Comparison of ENCODE assay signal across 8 cellular contexts in the genomic region with DNA sequence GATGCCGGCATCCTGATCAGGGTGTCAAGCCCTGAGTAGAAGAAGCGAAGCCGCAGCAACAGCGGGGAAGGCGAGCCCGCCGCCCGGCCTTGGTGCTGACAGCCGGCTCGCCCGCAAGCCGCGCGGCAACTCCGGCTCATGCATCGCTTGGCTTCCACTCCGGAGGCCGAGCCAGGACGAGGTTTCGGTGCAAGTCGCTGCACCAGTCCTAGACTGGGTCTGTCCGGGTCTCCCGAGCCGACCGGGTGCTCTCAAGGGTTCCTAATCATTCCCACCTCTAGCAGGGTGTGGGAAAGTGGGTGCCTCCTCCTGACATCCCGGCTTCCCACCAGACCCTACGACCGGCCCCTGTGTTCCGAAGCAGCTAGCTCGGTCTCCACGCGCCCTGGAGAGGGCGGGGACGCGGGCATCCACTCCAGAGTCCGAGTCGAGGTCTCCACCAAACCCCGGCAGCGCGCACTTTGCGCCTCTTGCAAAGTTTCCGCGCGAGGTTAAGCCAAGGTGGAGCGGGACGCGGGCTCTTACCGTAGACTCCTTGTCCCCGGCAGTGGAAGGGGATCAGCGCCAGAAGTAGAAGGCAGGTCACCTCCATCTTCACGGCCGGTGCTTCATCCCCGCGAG. TPM values are rescaled to one million over a fixed set of nuclear protein-coding genes. Genes with fewer than 3 reads are reported as not detected.
DNase-seq lines count a peak whose midpoint lies in the region; ATAC-seq and TF ChIP-seq lines count a peak whose summit lies in the region.

No MANE protein-coding gene starts in this region.

- intact Hi-C loops in CD4-positive, alpha-beta T cell (cut with DNase I, micrococcal nuclease): loop anchor here in 1 of 2 experiments (5.0 kb wide), 1 partner anchor 161 kb away; no protein-coding TSS in a partner anchor

- peak in 5 of 10 experiments; percentile 8 to 38 (median 18) for DNase-seq in CD4-positive, alpha-beta T cell
- peak; percentile 42 to 46 for DNase-seq in activated T-cell treated with anti-CD3 and anti-CD28 coated beads, Interleukin-2, amount 50 U/mL, for 72 hours
- no peak for DNase-seq in progenitor cell of endocrine pancreas (ENCODE audit: low spot score, unreplicated experiment)
- DNase-seq in NCI-H2107 treated with DMSO at 0.1 percent for 48 hours (lab: John Stamatoyannopoulos, UW; ENCODE audit: unreplicated experiment): no peak
- no peak for DNase-seq in midbrain (lab: John Stamatoyannopoulos, UW)

- H3K36me3 Mint-ChIP-seq in CD4-positive, alpha-beta T cell (ENCODE audit: low read depth): no peaks in the 10 kb centered on the region
- peaks cover 0 to 5% of the 10 kb centered on the region in 2 donors for H3K36me3 Mint-ChIP-seq in activated T-cell treated with anti-CD3 and anti-CD28 coated beads, Interleukin-2, amount 50 U/mL, for 72 hours (ENCODE audit: insufficient read depth in 2 of 2)
- no peaks in the 10 kb centered on the region for H3K36me3 Mint-ChIP-seq in progenitor cell of endocrine pancreas (ENCODE audit: insufficient read depth)

- no peak for TF ChIP-seq POLR2A in gastroesophageal sphincter (IDR thresholded peaks at IDR 0.05)

- no peak for TF ChIP-seq CTCF in CD4-positive, alpha-beta T cell (IDR thresholded peaks at IDR 0.05)
- no peak for TF ChIP-seq CTCF in KMS-11 (conservative IDR thresholded peaks at IDR 0.05; ENCODE audit: low read depth, low read length)
- peak in 1 of 4 experiments; percentile 6 for TF ChIP-seq CTCF in gastroesophageal sphincter (IDR thresholded peaks at IDR 0.05)
- TF ChIP-seq CTCF in progenitor cell of endocrine pancreas (IDR thresholded peaks at IDR 0.05; ENCODE audit: unreplicated experiment): no peak

- H2AFZ ChIP-seq in KMS-11 (ENCODE audit: low read depth): peak overlapping the region; percentile 95

- H3K36me3 ChIP-seq in KMS-11 (ENCODE audit: insufficient read depth) (no peaks in the 10 kb centered on the region), gastroesophageal sphincter (no peaks in the 10 kb centered on the region)

- peaks cover 27% of the 10 kb centered on the region for H3K4me1 Mint-ChIP-seq in CD4-positive, alpha-beta T cell (ENCODE audit: low read depth)
- H3K4me1 Mint-ChIP-seq in activated T-cell treated with anti-CD3 and anti-CD28 coated beads, Interleukin-2, amount 50 U/mL, for 72 hours (ENCODE audit: low read depth): peaks cover 33% of the 10 kb centered on the region
- peaks cover 15% of the 10 kb centered on the region for H3K4me1 Mint-ChIP-seq in progenitor cell of endocrine pancreas (ENCODE audit: low read depth)

- no peak for ATAC-seq in CD4-positive, alpha-beta T cell (ENCODE audit: poor library complexity)
- peak; percentile 4 to 9 for ATAC-seq in activated T-cell treated with anti-CD3 and anti-CD28 coated beads, Interleukin-2, amount 50 U/mL, for 72 hours (replicated peaks in 1 of 2)
- no peak for ATAC-seq in gastroesophageal sphincter
- no peak for ATAC-seq in HG03565 (IDR thresholded peaks at IDR 0.05; ENCODE audit: unreplicated experiment)

- no peak overlapping the region for H3K27ac ChIP-seq in CD4-positive, alpha-beta T cell (ENCODE audit: low read depth, low read length)
- H3K27ac ChIP-seq in KMS-11 (no peak overlapping the region), gastroesophageal sphincter (peak overlapping the region in 2 of 4 donors; percentile 79 to 83)

- no peaks in the 10 kb centered on the region for H3K9me3 Mint-ChIP-seq in CD4-positive, alpha-beta T cell
- no peaks in the 10 kb centered on the region for H3K9me3 Mint-ChIP-seq in activated T-cell treated with anti-CD3 and anti-CD28 coated beads, Interleukin-2, amount 50 U/mL, for 72 hours
- no peaks in the 10 kb centered on the region for H3K9me3 Mint-ChIP-seq in progenitor cell of endocrine pancreas (ENCODE audit: low read depth)

- H3K4me1 ChIP-seq in KMS-11 (ENCODE audit: low read depth, poor library complexity, severe bottlenecking): peaks cover 8% of the 10 kb centered on the region
- peaks cover 0 to 50% (median 22%) of the 10 kb centered on the region in 3 donors for H3K4me1 ChIP-seq in gastroesophageal sphincter

- no peak for TF ChIP-seq EP300 in gastroesophageal sphincter (IDR thresholded peaks at IDR 0.05)

- POLR2A ChIA-PET in CD4-positive, alpha-beta T cell (lab: Charles Lee): no interaction called here

- no peaks in the 10 kb centered on the region for H4K20me1 ChIP-seq in KMS-11 (ENCODE audit: insufficient read depth)

- H3K4me3 ChIP-seq in KMS-11 (IDR thresholded peaks at IDR 0.05; ENCODE audit: insufficient read depth, low read depth, low read length) (no peak overlapping the region), gastroesophageal sphincter (peak overlapping the region; percentile 44 to 85)

- no peaks in the 10 kb centered on the region for H3K9me3 ChIP-seq in CD4-positive, alpha-beta T cell (ENCODE audit: control insufficient read depth, low read length)
- no peaks in the 10 kb centered on the region for H3K9me3 ChIP-seq in gastroesophageal sphincter

- peaks cover 30% of the 10 kb centered on the region for H3K27me3 ChIP-seq in CD4-positive, alpha-beta T cell (ENCODE audit: control insufficient read depth, insufficient read depth, low read length)
- H3K27me3 ChIP-seq in KMS-11 (ENCODE audit: insufficient read depth, low read depth): peaks cover 8% of the 10 kb centered on the region; the same call in 1 of the 2 replicates
- peaks cover 3% of the 10 kb centered on the region for H3K27me3 ChIP-seq in gastroesophageal sphincter

- peak overlapping the region; percentile 76 for H3K4me3 Mint-ChIP-seq in CD4-positive, alpha-beta T cell
- peak overlapping the region; percentile 82 to 89 for H3K4me3 Mint-ChIP-seq in activated T-cell treated with anti-CD3 and anti-CD28 coated beads, Interleukin-2, amount 50 U/mL, for 72 hours
- H3K4me3 Mint-ChIP-seq in progenitor cell of endocrine pancreas (ENCODE audit: low read depth): peak overlapping the region; percentile 63

- peak overlapping the region; percentile 93 for H3K4me2 ChIP-seq in KMS-11

- no peaks in the 10 kb centered on the region for H3K79me2 ChIP-seq in KMS-11 (ENCODE audit: insufficient read depth, low read depth)

- peaks cover 82% of the 10 kb centered on the region for H3K27me3 Mint-ChIP-seq in CD4-positive, alpha-beta T cell
- peaks cover 33% of the 10 kb centered on the region for H3K27me3 Mint-ChIP-seq in activated T-cell treated with anti-CD3 and anti-CD28 coated beads, Interleukin-2, amount 50 U/mL, for 72 hours (ENCODE audit: low read depth)
- H3K27me3 Mint-ChIP-seq in progenitor cell of endocrine pancreas: peaks cover 71% of the 10 kb centered on the region

- no peak overlapping the region for H3K27ac Mint-ChIP-seq in CD4-positive, alpha-beta T cell
- H3K27ac Mint-ChIP-seq in activated T-cell treated with anti-CD3 and anti-CD28 coated beads, Interleukin-2, amount 50 U/mL, for 72 hours: no peak overlapping the region
- H3K27ac Mint-ChIP-seq in progenitor cell of endocrine pancreas: no peak overlapping the region

- WGBS in gastroesophageal sphincter (ENCODE audit: low coverage in 1 of 2), 2 donors: 0% methylated on average over 1 to 6 of the region's 54 CpGs

- peak overlapping the region; percentile 31; the same call in 1 of the 2 replicates for H3K9ac ChIP-seq in KMS-11

- CTCF ChIA-PET in CD4-positive, alpha-beta T cell (lab: Charles Lee): no interaction called here

RNA-seq across cellular contexts. Expression of gene MDGA1, which starts 1.4 kb away (rescaled TPM):
- 1 to 10 TPM in 1 of 2 experiments, under 1 TPM in 1; 0.19 to 1.0 TPM for total RNA-seq in CD4-positive, alpha-beta T cell
- 10 to 100 TPM in 1 of 2 donors, under 1 TPM in 1; 0.07 to 11.5 TPM for total RNA-seq in activated T-cell treated with anti-CD3 and anti-CD28 coated beads, Interleukin-2, amount 50 U/mL, for 72 hours
- total RNA-seq in gastroesophageal sphincter: 1 to 10 TPM in 3 of 4 donors, under 1 TPM in 1; 0.93 to 8.5 (median 3.7) TPM
- 0.55 and 2.0 TPM in 2 replicates for total RNA-seq in progenitor cell of endocrine pancreas

Comparison
In these comparisons a context has a peak if more than half of its experiments do, and no peak if none do; other contexts are left out.
1. ATAC-seq: peak in activated T-cell treated with anti-CD3 and anti-CD28 coated beads, Interleukin-2, amount 50 U/mL, for 72 hours (2 of 2); none in CD4-positive, alpha-beta T cell (single experiment), gastroesophageal sphincter (single experiment) and HG03565 (single experiment).
2. DNase-seq: peak in activated T-cell treated with anti-CD3 and anti-CD28 coated beads, Interleukin-2, amount 50 U/mL, for 72 hours (2 of 2); none in progenitor cell of endocrine pancreas (single experiment), NCI-H2107 treated with DMSO at 0.1 percent for 48 hours (single experiment) and midbrain (single experiment).
3. Peak in every context shown above with its lines, with median percentiles within 50 percentile points of each other: H3K4me3 Mint-ChIP-seq.